ENCODE assay signal across 21 cellular contexts in the genomic region with DNA sequence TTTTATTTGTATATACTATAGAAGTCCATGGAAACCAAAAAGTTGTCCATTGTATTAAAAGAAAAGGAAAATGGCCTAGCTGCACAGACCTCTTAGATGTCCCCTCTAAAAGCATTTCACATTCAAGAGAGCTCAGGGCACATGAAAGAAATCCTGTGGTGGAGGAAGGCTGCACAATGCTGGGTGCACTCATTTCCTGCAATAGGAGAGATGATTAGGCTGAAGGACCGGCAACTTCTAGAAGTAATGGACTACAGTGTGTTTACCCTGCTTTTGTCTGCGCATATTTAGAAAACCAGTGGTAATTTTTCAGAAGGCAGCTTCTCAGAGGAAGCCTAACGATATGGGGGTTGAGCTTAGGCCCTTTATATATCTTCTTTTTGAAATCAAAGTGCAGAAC. TPM values are rescaled to one million over a fixed set of nuclear protein-coding genes. Genes with fewer than 3 reads are reported as not detected.
DNase-seq lines count a peak whose midpoint lies in the region; ATAC-seq and TF ChIP-seq lines count a peak whose summit lies in the region.
"Had no signal": no experiment of that assay in that cellular context is flagged by ENCODE, and none has a peak within 500 bp of the region (broad histone marks: within the 10 kb centered on the region; RNA-seq: fewer than 3 reads in every experiment).

No MANE protein-coding gene starts in this region.

- no peak overlapping the region for H2AK5ac ChIP-seq in neuronal stem cell (ENCODE audit: low read depth, low read length)

- no peak overlapping the region for H2BK15ac ChIP-seq in neuronal stem cell (ENCODE audit: low read length)

- H3K9ac ChIP-seq in DND-41 (ENCODE audit: low read depth, low read length) (no peak overlapping the region), neuronal stem cell (ENCODE audit: low read depth, low read length, poor library complexity) (no peak overlapping the region)
- H3K9ac ChIP-seq: BLaER1 treated with 17β-estradiol and CSF1 and Interleukin-3, amounts not matched to agents 10 nM and 100 nM had no signal

- H3K9me3 ChIP-seq in DND-41 (ENCODE audit: insufficient read depth, low read length, severe bottlenecking), result no peaks in the 10 kb centered on the region
- H3K9me3 ChIP-seq in neuronal stem cell (replicated peaks in 1 of 2; ENCODE audit: control insufficient read depth in 2 of 2, insufficient read depth in 1 of 2, low read depth in 1 of 2, low read length in 2 of 2), result no peaks in the 10 kb centered on the region
- H3K9me3 ChIP-seq: A549, MG63 had no signal

- no peak overlapping the region for H3K4ac ChIP-seq in neuronal stem cell (ENCODE audit: low read length)

- no peak overlapping the region for H2BK12ac ChIP-seq in neuronal stem cell (ENCODE audit: low read length)

- ATAC-seq in DND-41 (ENCODE audit: insufficient read depth, low read depth), result peak; percentile 31; the same call in 1 of the 3 replicates
- no peak for ATAC-seq in GM21723 (IDR thresholded peaks at IDR 0.05; ENCODE audit: unreplicated experiment)
- ATAC-seq: A549, GM12878 had no signal

- no peak overlapping the region for H4K8ac ChIP-seq in neuronal stem cell (ENCODE audit: low read depth, low read length)

- no peak overlapping the region for H3K14ac ChIP-seq in neuronal stem cell (ENCODE audit: low read length)

- no peak overlapping the region for H4K91ac ChIP-seq in neuronal stem cell (ENCODE audit: low read depth, low read length, poor library complexity)

- no peak overlapping the region for H2BK5ac ChIP-seq in neuronal stem cell (ENCODE audit: low read length)

- no peak overlapping the region for H3K4me2 ChIP-seq in DND-41 (ENCODE audit: insufficient read depth, low read length)
- no peak overlapping the region for H3K4me2 ChIP-seq in neuronal stem cell (ENCODE audit: insufficient read depth, low read length, poor library complexity, severe bottlenecking)
- H3K4me2 ChIP-seq: A549 had no signal

- H3K4me1 Mint-ChIP-seq in dendritic cell treated with granulocyte-macrophage colony-stimulating factor and Interleukin-4, amounts not matched to agents 40 ng/mL and 50 ng/mL, for 4 days (ENCODE audit: low read depth), result peaks cover 51% of the 10 kb centered on the region

- H3K4me3 Mint-ChIP-seq in dendritic cell treated with granulocyte-macrophage colony-stimulating factor and Interleukin-4, amounts not matched to agents 40 ng/mL and 50 ng/mL, for 4 days, result no peak overlapping the region
- H3K4me3 Mint-ChIP-seq: CD8-positive, alpha-beta memory T cell had no signal

- H3K79me1 ChIP-seq in neuronal stem cell (ENCODE audit: low read depth, low read length), result no peaks in the 10 kb centered on the region

- no peak overlapping the region for H2BK120ac ChIP-seq in neuronal stem cell (ENCODE audit: low read depth, low read length)

- no peak overlapping the region for H3K27ac ChIP-seq in DND-41 (ENCODE audit: low read length)
- H3K27ac ChIP-seq in neuronal stem cell (replicated peaks; ENCODE audit: low read length), result no peak overlapping the region
- H3K27ac ChIP-seq: A549; BLaER1 treated with 17β-estradiol and CSF1 and Interleukin-3, amounts not matched to agents 10 nM and 100 nM had no signal

- H3K27me3 ChIP-seq in DND-41 (ENCODE audit: insufficient read depth, low read length, poor library complexity), result no peaks in the 10 kb centered on the region
- no peaks in the 10 kb centered on the region for H3K27me3 ChIP-seq in neuronal stem cell (ENCODE audit: control insufficient read depth in 3 of 3, insufficient read depth in 3 of 3, low read depth in 1 of 3, low read length in 3 of 3)
- H3K27me3 ChIP-seq: BLaER1 treated with 17β-estradiol and CSF1 and Interleukin-3, amounts not matched to agents 10 nM and 100 nM; MG63 had no signal

- no peaks in the 10 kb centered on the region for H4K20me1 ChIP-seq in DND-41 (ENCODE audit: insufficient read depth, low read length)
- H4K20me1 ChIP-seq: BLaER1 treated with 17β-estradiol and CSF1 and Interleukin-3, amounts not matched to agents 10 nM and 100 nM had no signal

- H3K79me2 ChIP-seq in DND-41 (ENCODE audit: insufficient read depth, low read length), result no peaks in the 10 kb centered on the region

- no peak for DNase-seq in DND-41
- peak; percentile 47 for DNase-seq in NCI-H187 treated with DMSO at 0.1 percent for 48 hours (lab: John Stamatoyannopoulos, UW)
- no peak for DNase-seq in neuronal stem cell (ENCODE audit: low spot score)
- no peak for DNase-seq in anterior cingulate cortex (lab: John Stamatoyannopoulos, UW)
- DNase-seq in D341Med (ENCODE audit: low spot score), result no peak
- DNase-seq in germinal center (ENCODE audit: low spot score), result no peak
- DNase-seq: CD8-positive, alpha-beta memory T cell; GDM1; HCEC 1CT; MG63; NCI-H1105 treated with DMSO at 0.1 percent for 48 hours; NCI-H2029 treated with DMSO at 0.1 percent for 48 hours; NCI-H226; NCI-H524 treated with DMSO at 0.1 percent for 48 hours; NK-92 treated with Interleukin-12 subunit alpha and Interleukin-12 subunit beta, amount 100 ng/mL, for 24 hours; SIG-M5 had no signal

- no peak for TF ChIP-seq CTCF in DND-41 (IDR thresholded peaks at IDR 0.05; ENCODE audit: borderline replicate concordance, extremely low read depth, low read length, poor library complexity, severe bottlenecking)

- H3K36me3 ChIP-seq in DND-41 (ENCODE audit: insufficient read depth, low read length) (no peaks in the 10 kb centered on the region), neuronal stem cell (replicated peaks in 1 of 2; ENCODE audit: control insufficient read depth in 2 of 2, insufficient read depth in 2 of 2, low read length in 2 of 2) (no peaks in the 10 kb centered on the region)
- H3K36me3 ChIP-seq: MG63 had no signal

- no peak overlapping the region for H3K23ac ChIP-seq in neuronal stem cell (ENCODE audit: low read depth, low read length, poor library complexity)

- H3K27ac Mint-ChIP-seq in dendritic cell treated with granulocyte-macrophage colony-stimulating factor and Interleukin-4, amounts not matched to agents 40 ng/mL and 50 ng/mL, for 4 days, result peak overlapping the region; percentile 80
- H3K27ac Mint-ChIP-seq: CD8-positive, alpha-beta memory T cell had no signal

- no peaks in the 10 kb centered on the region for H3K9me3 Mint-ChIP-seq in dendritic cell treated with granulocyte-macrophage colony-stimulating factor and Interleukin-4, amounts not matched to agents 40 ng/mL and 50 ng/mL, for 4 days

- H3K27me3 Mint-ChIP-seq in dendritic cell treated with granulocyte-macrophage colony-stimulating factor and Interleukin-4, amounts not matched to agents 40 ng/mL and 50 ng/mL, for 4 days, result no peaks in the 10 kb centered on the region

- peaks cover 7% of the 10 kb centered on the region for H3K36me3 Mint-ChIP-seq in dendritic cell treated with granulocyte-macrophage colony-stimulating factor and Interleukin-4, amounts not matched to agents 40 ng/mL and 50 ng/mL, for 4 days (ENCODE audit: low read depth)
- H3K36me3 Mint-ChIP-seq: CD8-positive, alpha-beta memory T cell had no signal

- H3K4me3 ChIP-seq in DND-41 (ENCODE audit: low read depth in 1 of 2, low read length in 2 of 2) (no peak overlapping the region), neuronal stem cell (ENCODE audit: low read length in 2 of 2) (no peak overlapping the region)
- H3K4me3 ChIP-seq: A549; BLaER1 treated with 17β-estradiol and CSF1 and Interleukin-3, amounts not matched to agents 10 nM and 100 nM; GM12878; MG63 had no signal

- H2AFZ ChIP-seq in DND-41 (ENCODE audit: low read depth, low read length), result no peak overlapping the region
- H2AFZ ChIP-seq in neuronal stem cell (ENCODE audit: low read length), result peak overlapping the region; percentile 21

- intact Hi-C loops in dendritic cell treated with granulocyte-macrophage colony-stimulating factor and Interleukin-4, amounts not matched to agents 40 ng/mL and 50 ng/mL, for 4 days (cut with micrococcal nuclease), result no loop called here

- H3K4me1 ChIP-seq in DND-41 (ENCODE audit: insufficient read depth, low read length) (no peaks in the 10 kb centered on the region; the same call in 1 of the 2 replicates), neuronal stem cell (ENCODE audit: control insufficient read depth in 2 of 2, insufficient read depth in 1 of 2, low read depth in 1 of 2, low read length in 2 of 2) (peaks cover 4 to 13% of the 10 kb centered on the region in 2 donors)
- H3K4me1 ChIP-seq: A549 had no signal

- WGBS in neuronal stem cell (ENCODE audit: extremely low coverage in 2 of 2, insufficient read length in 2 of 2, insufficient replicate concordance in 1 of 2), 2 donors, result no CpG with 5 or more reads among the region's 3 CpGs

- H3K18ac ChIP-seq in neuronal stem cell (ENCODE audit: low read length), result no peak overlapping the region

RNA-seq across cellular contexts. Expression of a gene that starts 25.4 kb away (rescaled TPM):
- polyA plus RNA-seq in neuronal stem cell (2013, experiment 1 of 2), result 6.8 TPM
- polyA plus RNA-seq in neuronal stem cell (2013, experiment 2 of 2), result 7.1 TPM
